27 cellular contexts compared by ENCODE assay signal in genomic region chr4:20646287-20646686, GRCh38.
"Had no signal": no experiment of that assay in that cellular context is flagged by ENCODE, and none has a peak within 500 bp of the region (broad histone marks: within the 10 kb centered on the region; RNA-seq: fewer than 3 reads in every experiment).

No MANE protein-coding gene starts in this region.

- H3K27ac ChIP-seq: coronary artery, esophagus squamous epithelium, ovary, psoas muscle, skin epidermis, spleen, suprapubic skin, transverse colon, upper lobe of right lung, vagina had no signal

- FAIRE-seq: frontal cortex had no signal

- H3K36me3 ChIP-seq: esophagus squamous epithelium, ovary, spleen, suprapubic skin, transverse colon, upper lobe of right lung, vagina had no signal

- DNase-seq: dermis blood vessel endothelial cell; effector memory CD4-positive, alpha-beta T cell; erythroblast; esophagus squamous epithelium; hypothalamus; immature natural killer cell; islet precursor cell; kidney glomerular epithelial cell; left colon; left ventricle myocardium superior; natural killer cell; occipital lobe; ovary; posterior cingulate gyrus; psoas muscle; right cardiac atrium; spleen; stimulated activated CD4-positive, alpha-beta T cell treated with anti-CD3 and anti-CD28 coated beads, Interleukin-4, amount 100 ng/mL, for 4 hours; stimulated activated naive B cell treated with anti-CD40 and anti-IgM and Interleukin-4, amounts not matched to agents 10 μg/mL and 1 μg/mL and 100 μg/mL, for 72 hours; transverse colon; upper lobe of right lung had no signal

- H3K4me1 ChIP-seq: esophagus squamous epithelium, psoas muscle, spleen, suprapubic skin, transverse colon, upper lobe of right lung, vagina had no signal

- H3K27me3 ChIP-seq: esophagus squamous epithelium, ovary, spleen, suprapubic skin, transverse colon, upper lobe of right lung, vagina had no signal

- ATAC-seq: left colon; left ventricle myocardium superior; natural killer cell; psoas muscle; right cardiac atrium; stimulated activated naive B cell treated with anti-CD40 and anti-IgM and Interleukin-4, amounts not matched to agents 10 μg/mL and 1 μg/mL and 100 μg/mL, for 72 hours; upper lobe of right lung had no signal

- H3K9me3 ChIP-seq: esophagus squamous epithelium, ovary, psoas muscle, suprapubic skin, transverse colon, upper lobe of right lung, vagina had no signal

- H3K4me3 ChIP-seq: coronary artery, esophagus squamous epithelium, lung, ovary, psoas muscle, skin epidermis, spleen, suprapubic skin, transverse colon, upper lobe of right lung, vagina had no signal
